Comparison of ENCODE assay signal across 8 cellular contexts in the genomic region with DNA sequence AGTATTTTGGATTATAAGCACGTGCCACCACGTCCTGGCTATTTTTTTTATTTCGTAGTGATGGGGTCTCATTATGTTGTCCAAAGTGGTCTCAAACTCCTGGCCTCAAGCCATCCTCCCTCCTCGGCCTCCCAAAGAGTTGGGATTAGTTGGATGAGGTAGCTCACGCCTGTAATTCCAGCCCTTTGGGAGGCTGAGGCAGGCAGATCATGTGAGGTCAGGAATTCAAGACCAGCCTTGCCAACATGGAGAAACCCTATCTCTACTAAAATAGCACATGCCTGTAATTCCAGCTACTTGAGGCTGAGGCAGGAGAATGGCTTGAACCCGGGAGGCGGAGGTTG. TPM values are rescaled to one million over a fixed set of nuclear protein-coding genes. Genes with fewer than 3 reads are reported as not detected.
DNase-seq lines count a peak whose midpoint lies in the region; ATAC-seq and TF ChIP-seq lines count a peak whose summit lies in the region.

No MANE protein-coding gene starts in this region.

- H3K9me3 Mint-ChIP-seq in HFFc6 (no peaks in the 10 kb centered on the region), WTC11 (no peaks in the 10 kb centered on the region)

- H3K36me3 ChIP-seq in hepatocyte (replicated peaks; ENCODE audit: insufficient read depth, low read depth) (no peaks in the 10 kb centered on the region), smooth muscle cell (ENCODE audit: low read depth) (no peaks in the 10 kb centered on the region)

- H3K4me3 ChIP-seq in hepatocyte (no peak overlapping the region), smooth muscle cell (no peak overlapping the region)

- no peak for ATAC-seq in WTC11
- ATAC-seq in HG03460 (IDR thresholded peaks at IDR 0.05; ENCODE audit: unreplicated experiment): no peak

- 84% methylated on average over 7 of the region's 7 CpGs for WGBS in hepatocyte (ENCODE audit: low lambda C conversion rate, missing lambda C conversion rate)
- whole genome bisulfite sequencing in smooth muscle cell (ENCODE audit: low lambda C conversion rate): 71% methylated on average over 7 of the region's 7 CpGs

- H2AFZ ChIP-seq in hepatocyte (peak overlapping the region; percentile 81), smooth muscle cell (ENCODE audit: low read depth) (no peak overlapping the region)

- H3K27me3 Mint-ChIP-seq in HFFc6 (ENCODE audit: insufficient read depth) (no peaks in the 10 kb centered on the region; the same call in 1 of the 2 replicates), WTC11 (ENCODE audit: low read depth) (no peaks in the 10 kb centered on the region; the same call in 1 of the 2 replicates)

- POLR2A ChIA-PET in WTC11 (lab: Charles Lee): no interaction called here

- H3K9me3 ChIP-seq in hepatocyte (ENCODE audit: low read depth): no peaks in the 10 kb centered on the region
- H3K9me3 ChIP-seq in smooth muscle cell (replicated peaks; ENCODE audit: low read depth): no peaks in the 10 kb centered on the region

- peaks cover 18% of the 10 kb centered on the region for H3F3A ChIP-seq in smooth muscle cell (ENCODE audit: low read depth)

- H3K9ac ChIP-seq in smooth muscle cell (ENCODE audit: low read depth): peak overlapping the region; percentile 58

- CTCF ChIA-PET in WTC11 (lab: Charles Lee): no interaction called here

- DNase-seq in HFFc6 (no peak), WTC11 (ENCODE audit: low spot score) (no peak), hepatocyte (ENCODE audit: low spot score) (no peak), smooth muscle cell (lab: John Stamatoyannopoulos, UW; ENCODE audit: unreplicated experiment) (no peak), activated gamma-delta T cell (lab: John Stamatoyannopoulos, UW) (no peak), NOMO-1 treated with DMSO at 0.1 percent for 48 hours (lab: John Stamatoyannopoulos, UW; ENCODE audit: unreplicated experiment) (no peak), NOMO-1 (lab: John Stamatoyannopoulos, UW; ENCODE audit: unreplicated experiment in 2 of 2) (no peak)

- no peaks in the 10 kb centered on the region for H3K9me2 ChIP-seq in hepatocyte (replicated peaks; ENCODE audit: insufficient read depth)

- H3K36me3 Mint-ChIP-seq in HFFc6 (ENCODE audit: low read depth): no peaks in the 10 kb centered on the region
- H3K36me3 Mint-ChIP-seq in WTC11: no peaks in the 10 kb centered on the region

- H3K27ac ChIP-seq in hepatocyte (peak overlapping the region; percentile 95), smooth muscle cell (ENCODE audit: low read depth) (peak overlapping the region; percentile 92)

- H3K4me1 Mint-ChIP-seq in HFFc6 (ENCODE audit: low read depth) (peaks cover 24% of the 10 kb centered on the region), WTC11 (peaks cover 4% of the 10 kb centered on the region; the same call in 1 of the 2 replicates)

- H3K4me1 ChIP-seq in hepatocyte (ENCODE audit: insufficient read depth) (peaks cover 10% of the 10 kb centered on the region), smooth muscle cell (ENCODE audit: low read depth) (no peaks in the 10 kb centered on the region)

- H3K4me2 ChIP-seq in hepatocyte: peak overlapping the region; percentile 76
- peak overlapping the region; percentile 79 for H3K4me2 ChIP-seq in smooth muscle cell

- H3K79me2 ChIP-seq in hepatocyte: no peaks in the 10 kb centered on the region
- H3K79me2 ChIP-seq in smooth muscle cell (ENCODE audit: low read depth): no peaks in the 10 kb centered on the region

- H3K4me3 Mint-ChIP-seq in HFFc6: peak overlapping the region; percentile 78
- H3K4me3 Mint-ChIP-seq in WTC11: peak overlapping the region; percentile 69

- no peaks in the 10 kb centered on the region for H4K20me1 ChIP-seq in hepatocyte (ENCODE audit: insufficient read depth, poor library complexity, severe bottlenecking)
- H4K20me1 ChIP-seq in smooth muscle cell (ENCODE audit: low read depth): no peaks in the 10 kb centered on the region

- TF ChIP-seq CTCF in HFFc6 (IDR thresholded peaks at IDR 0.05): no peak
- no peak for TF ChIP-seq CTCF in WTC11 (IDR thresholded peaks at IDR 0.05)
- TF ChIP-seq CTCF in hepatocyte (IDR thresholded peaks at IDR 0.05; ENCODE audit: poor library complexity): no peak
- TF ChIP-seq CTCF in smooth muscle cell (IDR thresholded peaks at IDR 0.05; ENCODE audit: borderline replicate concordance, insufficient read depth, poor library complexity, severe bottlenecking): no peak

- H3K27ac Mint-ChIP-seq in HFFc6 (peak overlapping the region; percentile 98), WTC11 (peak overlapping the region; percentile 80; the same call in 1 of the 2 replicates)

- no peaks in the 10 kb centered on the region for H3K27me3 ChIP-seq in hepatocyte
- H3K27me3 ChIP-seq in smooth muscle cell (ENCODE audit: low read depth): no peaks in the 10 kb centered on the region

TF ChIP-seq in WTC11, 78 proteins besides CTCF, POLR2A, EP300 and RAD21:
- TF ChIP-seq HMGA2 (CRISPR knock-in tag; IDR thresholded peaks at IDR 0.05): no peak

RNA-seq across cellular contexts. Expression of a gene that starts 21.8 kb away (rescaled TPM):
- 100 to 1,000 TPM; 171 to 210 (median 180) TPM for total RNA-seq in HFFc6 (2021; fragmentation: NEBNext Ultra II Directional; extraction: Animal tissue kit (Norgen Biotek cat#: 25700))
- total RNA-seq in WTC11 (2021): 192 to 201 TPM (median 200 TPM) in 3 replicates
- total RNA-seq in hepatocyte: 106 and 117 TPM in 2 replicates
- 12.6 and 17.2 TPM in 2 replicates for polyA plus RNA-seq in hepatocyte
- 132 and 142 TPM in 2 replicates for total RNA-seq in smooth muscle cell
- 17.6 and 21.1 TPM in 2 replicates for polyA plus RNA-seq in smooth muscle cell

RNA-seq across cellular contexts. Expression of a gene that starts 28.9 kb away (rescaled TPM):
- 1 to 10 TPM in 1 of 6 experiments, under 1 TPM in 5; 0.23 to 1.1 (median 0.51) TPM for total RNA-seq in HFFc6 (2021; fragmentation: NEBNext Ultra II Directional; extraction: Animal tissue kit (Norgen Biotek cat#: 25700))
- total RNA-seq in WTC11 (2021) (18.1 to 27.9 TPM (median 24.4 TPM) in 3 replicates), hepatocyte (6.9 and 9.7 TPM in 2 replicates), smooth muscle cell (2.3 and 3.7 TPM in 2 replicates)
- polyA plus RNA-seq in hepatocyte (11.0 and 14.5 TPM in 2 replicates), smooth muscle cell (2.2 and 7.1 TPM in 2 replicates)

RNA-seq across cellular contexts. Expression of a gene that starts 44.2 kb away (rescaled TPM):
- 10 to 100 TPM; 17.5 to 30.4 (median 25.6) TPM for total RNA-seq in HFFc6 (2021; fragmentation: NEBNext Ultra II Directional; extraction: Animal tissue kit (Norgen Biotek cat#: 25700))
- total RNA-seq in WTC11 (2021) (1.8 to 9.3 TPM (median 3.3 TPM) in 3 replicates), hepatocyte (not detected in 2 replicates), smooth muscle cell (1.3 TPM in 1 of 2 replicates, not detected in the other)
- polyA plus RNA-seq in hepatocyte (1.4 TPM in 1 of 2 replicates, not detected in the other), smooth muscle cell (1.6 TPM in 1 of 2 replicates, not detected in the other)
